ENCODE assay signal across 28 cellular contexts in the genomic region with DNA sequence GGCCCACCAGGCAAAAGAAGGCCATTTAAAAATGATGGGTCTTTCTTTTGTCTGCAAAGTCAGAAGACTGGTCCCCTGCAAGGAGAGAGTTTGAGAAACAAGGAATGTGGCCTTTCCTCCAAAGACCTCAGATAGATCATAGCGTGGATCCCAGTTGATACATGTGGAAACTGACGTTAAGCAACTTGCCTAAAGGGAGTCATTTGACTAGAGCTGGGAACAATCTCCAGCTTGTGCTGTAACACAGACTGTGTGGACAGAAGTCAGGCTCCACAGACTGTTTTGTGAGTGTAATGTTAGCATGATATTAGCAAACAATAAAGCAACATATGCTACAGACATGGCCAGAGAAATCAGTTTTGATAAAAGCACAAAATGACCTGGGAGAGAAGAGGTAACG.
DNase-seq lines count a peak whose midpoint lies in the region; ATAC-seq, FAIRE-seq and TF ChIP-seq lines count a peak whose summit lies in the region.
"Had no signal": no experiment of that assay in that cellular context is flagged by ENCODE, and none has a peak within 500 bp of the region (broad histone marks: within the 10 kb centered on the region; RNA-seq: fewer than 3 reads in every experiment).

No MANE protein-coding gene starts in this region.

- H3K4me2 ChIP-seq in GM12878 (ENCODE audit: control insufficient read depth, insufficient read depth) (0 out of 2 replicates have a peak overlapping the region, but pooled peaks have one; percentile 7), mesendoderm (ENCODE audit: low read length) (no peak overlapping the region)
- H3K4me2 ChIP-seq: BLaER1 treated with 17β-estradiol and CSF1 and Interleukin-3, amounts not matched to agents 10 nM and 100 nM had no signal

- H3K79me1 ChIP-seq in mesendoderm (ENCODE audit: low read length), result no peaks in the 10 kb centered on the region

- no peak overlapping the region for H3K23ac ChIP-seq in mesendoderm (ENCODE audit: low read length)

- H3K4ac ChIP-seq in mesendoderm (ENCODE audit: low read depth, low read length), result no peak overlapping the region

- intact Hi-C loops in GM12878 (cut with micrococcal nuclease; ENCODE audit: unreplicated experiment), result loop anchor here (1.0 kb wide), 1 partner anchor 41 kb away; no protein-coding TSS in a partner anchor
- intact Hi-C loops in tibial artery (cut with DNase I; ENCODE audit: low total_unique reads), result no loop called here

- SMC1A ChIA-PET in GM12878 (lab: Charles Lee; ENCODE audit: uncharacterized antibody, unreplicated experiment), result interaction anchor here (0.9 to 1.8 kb wide), 6 partner anchors 13 to 140 kb away, joined by 3 to 6 read pairs (median 4); partner anchors contain the start of gene CITED2

- H3K27ac ChIP-seq in GM12878 (ENCODE audit: control insufficient read depth, insufficient read depth), result no peak overlapping the region
- H3K27ac ChIP-seq in mesendoderm (ENCODE audit: low read depth, low read length), result peak overlapping the region; percentile 1
- no peak overlapping the region for H3K27ac ChIP-seq in tibial artery
- no peak overlapping the region for H3K27ac ChIP-seq in tibial nerve
- H3K27ac ChIP-seq: BLaER1 treated with 17β-estradiol and CSF1 and Interleukin-3, amounts not matched to agents 10 nM and 100 nM; heart left ventricle; pancreas; right atrium auricular region; RWPE1; WERI-Rb-1 had no signal

- no peak for FAIRE-seq in GM12878 (lab: Jason Lieb, UNC)
- FAIRE-seq: endothelial cell of umbilical vein, HTR-8/SVneo, pancreas had no signal

- DNase-seq in GM12878 (ENCODE audit: low read depth, low spot score), result no peak
- peak; percentile 55 for DNase-seq in mesendoderm
- DNase-seq in iPS-NIHi7 (ENCODE audit: extremely low spot score), result no peak
- no peak for DNase-seq in tibial artery
- DNase-seq in tibial nerve (ENCODE audit: low spot score in 2 of 2), result no peak
- DNase-seq: activated CD4-positive, alpha-beta T cell treated with anti-CD3 and anti-CD28 coated beads, Interleukin-2, amount 50 U/mL, for 1 hour; activated effector memory CD4-positive, alpha-beta T cell treated with Interleukin-2 at 50 U/mL for 16 hours; cerebellar nuclear complex; DMS79 treated with DMSO at 0.1 percent for 48 hours; heart left ventricle; Karpas-422; left colon; natural killer cell; NCI-H1436 treated with DMSO at 0.1 percent for 48 hours; NCI-H2107; pancreas; stimulated activated CD4-positive, alpha-beta T cell treated with anti-CD3 and anti-CD28 coated beads, Interleukin-4, amount 100 ng/mL, for 4 hours; stimulated activated naive CD4-positive, alpha-beta T cell treated with Interleukin-2 at 50 U/mL for 16 hours; T-helper 9 cell; WERI-Rb-1 had no signal

- H3K9me3 ChIP-seq in GM12878 (replicated peaks; ENCODE audit: control insufficient read depth, insufficient read depth, low read length), result no peaks in the 10 kb centered on the region
- H3K9me3 ChIP-seq in tibial artery, result no peaks in the 10 kb centered on the region
- H3K9me3 ChIP-seq in tibial nerve, result no peaks in the 10 kb centered on the region
- H3K9me3 ChIP-seq: BLaER1 treated with 17β-estradiol and CSF1 and Interleukin-3, amounts not matched to agents 10 nM and 100 nM; heart left ventricle; pancreas; right atrium auricular region had no signal

- TF ChIP-seq CTCF in GM12878 (IDR thresholded peaks at IDR 0.05 in 2 of 3, conservative IDR thresholded peaks at IDR 0.05 in 1 of 3; ENCODE audit: control insufficient read depth in 2 of 3, extremely low read depth in 1 of 3, insufficient read depth in 1 of 3, low read depth in 3 of 3, low read length in 3 of 3) (no peak), tibial artery (IDR thresholded peaks at IDR 0.05) (no peak), tibial nerve (IDR thresholded peaks at IDR 0.05) (no peak)

- peak overlapping the region; percentile 61 for H3K18ac ChIP-seq in mesendoderm (ENCODE audit: low read length)

- POLR2A ChIA-PET in GM12878 (lab: Charles Lee), result no interaction called here

- H2BK120ac ChIP-seq in mesendoderm (ENCODE audit: low read depth, low read length), result no peak overlapping the region

- RAD21 ChIA-PET in GM12878 (lab: Charles Lee; ENCODE audit: unreplicated experiment), result interaction anchor here (0.6 to 1.6 kb wide), 4 partner anchors 41 to 142 kb away, joined by 3 to 9 read pairs (median 6); no protein-coding TSS in a partner anchor

- H4K8ac ChIP-seq in mesendoderm (ENCODE audit: low read depth, low read length), result no peak overlapping the region

- CTCF ChIA-PET in GM12878 (lab: Yijun Ruan, JAX), result interaction anchor here (1.0 kb wide), 2 partner anchors 21 to 150 kb away, joined by 3 read pairs; no protein-coding TSS in a partner anchor

- H3K27me3 ChIP-seq in GM12878 (replicated peaks in 1 of 2; ENCODE audit: control insufficient read depth in 2 of 2, insufficient read depth in 2 of 2, low read length in 1 of 2) (no peaks in the 10 kb centered on the region), mesendoderm (ENCODE audit: insufficient read depth, low read length, poor library complexity) (no peaks in the 10 kb centered on the region), tibial artery (no peaks in the 10 kb centered on the region), tibial nerve (no peaks in the 10 kb centered on the region)
- H3K27me3 ChIP-seq: BLaER1 treated with 17β-estradiol and CSF1 and Interleukin-3, amounts not matched to agents 10 nM and 100 nM; heart left ventricle; pancreas; right atrium auricular region had no signal

- peak overlapping the region; percentile 65 for H2AFZ ChIP-seq in GM12878 (ENCODE audit: control insufficient read depth, low read depth, low read length)

- TF ChIP-seq EP300 in GM12878 (IDR thresholded peaks at IDR 0.05; ENCODE audit: borderline replicate concordance in 1 of 2, control insufficient read depth in 1 of 2, low read depth in 2 of 2, low read length in 2 of 2) (no peak), tibial nerve (IDR thresholded peaks at IDR 0.05) (peak in 1 of 2 donors; percentile 29)

- peak overlapping the region; percentile 19 for H2BK5ac ChIP-seq in mesendoderm (ENCODE audit: low read length)

- no peaks in the 10 kb centered on the region for H3K36me3 ChIP-seq in GM12878 (ENCODE audit: control insufficient read depth in 2 of 2, insufficient read depth in 2 of 2, low read length in 1 of 2)
- no peaks in the 10 kb centered on the region for H3K36me3 ChIP-seq in mesendoderm (ENCODE audit: control insufficient read depth, insufficient read depth, low read length)
- no peaks in the 10 kb centered on the region for H3K36me3 ChIP-seq in tibial artery
- H3K36me3 ChIP-seq in tibial nerve, result no peaks in the 10 kb centered on the region
- H3K36me3 ChIP-seq: BLaER1 treated with 17β-estradiol and CSF1 and Interleukin-3, amounts not matched to agents 10 nM and 100 nM; heart left ventricle; pancreas; right atrium auricular region; WERI-Rb-1 had no signal

- no peaks in the 10 kb centered on the region for H4K20me1 ChIP-seq in GM12878 (ENCODE audit: control insufficient read depth, insufficient read depth)
- H4K20me1 ChIP-seq: BLaER1 treated with 17β-estradiol and CSF1 and Interleukin-3, amounts not matched to agents 10 nM and 100 nM had no signal

- no peak overlapping the region for H2AK5ac ChIP-seq in mesendoderm (ENCODE audit: low read length)

- peak overlapping the region; percentile 47 for H3K56ac ChIP-seq in mesendoderm (ENCODE audit: low read length)

- 31% methylated on average over 3 of the region's 3 CpGs for WGBS in GM12878 (ENCODE audit: insufficient coverage, insufficient replicate concordance, low lambda C conversion rate, missing lambda C conversion rate)
- no CpG with 5 or more reads among the region's 3 CpGs for WGBS in mesendoderm (ENCODE audit: extremely low coverage, insufficient coverage, low lambda C conversion rate)
- 67 to 76% methylated on average over 3 of the region's 3 CpGs for WGBS in tibial nerve, 2 donors

- in situ Hi-C loops in GM12878 (cut with MboI), result no loop called here

- no TSS peak for BruUV-seq in GM12878 (replicated peaks; lab: Mats Ljungman, UMichigan)

- TF ChIP-seq RAD21 in GM12878 (IDR thresholded peaks at IDR 0.05; ENCODE audit: insufficient read depth, low read depth, low read length), result no peak

- H4K5ac ChIP-seq in mesendoderm (ENCODE audit: low read length), result no peak overlapping the region

- H3K79me2 ChIP-seq in GM12878 (ENCODE audit: control insufficient read depth, insufficient read depth, low read length) (no peaks in the 10 kb centered on the region), mesendoderm (ENCODE audit: control insufficient read depth, insufficient read depth, low read length) (no peaks in the 10 kb centered on the region)

- no peak overlapping the region for H2BK15ac ChIP-seq in mesendoderm (replicated peaks; ENCODE audit: low read depth)

- ATAC-seq in GM18867 (IDR thresholded peaks at IDR 0.05; ENCODE audit: unreplicated experiment) (peak; percentile 26), HG03442 (IDR thresholded peaks at IDR 0.05; ENCODE audit: unreplicated experiment) (peak; percentile 23), GM12878 (peak; percentile 22; the same call in 2 of the 3 replicates), HG03135 (IDR thresholded peaks at IDR 0.05; ENCODE audit: unreplicated experiment) (no peak)
- ATAC-seq: heart left ventricle, left colon, natural killer cell had no signal

- TF ChIP-seq POLR2A in GM12878 (IDR thresholded peaks at IDR 0.05; ENCODE audit: low read depth, low read length), result no peak
- no peak for TF ChIP-seq POLR2A in tibial nerve (IDR thresholded peaks at IDR 0.05)

- H3K4me3 ChIP-seq in GM12878, result no peak overlapping the region
- H3K4me3 ChIP-seq in mesendoderm (ENCODE audit: low read length), result no peak overlapping the region
- no peak overlapping the region for H3K4me3 ChIP-seq in tibial artery
- H3K4me3 ChIP-seq in tibial nerve, result no peak overlapping the region
- H3K4me3 ChIP-seq: BLaER1 treated with 17β-estradiol and CSF1 and Interleukin-3, amounts not matched to agents 10 nM and 100 nM; heart left ventricle; pancreas; right atrium auricular region had no signal

- H3K4me1 ChIP-seq in GM12878 (ENCODE audit: control insufficient read depth, insufficient read depth, low read length), result no peaks in the 10 kb centered on the region
- peaks cover 12% of the 10 kb centered on the region for H3K4me1 ChIP-seq in mesendoderm (ENCODE audit: control insufficient read depth, low read depth, low read length)
- peaks cover 0 to 6% (median 0%) of the 10 kb centered on the region in 4 donors for H3K4me1 ChIP-seq in tibial artery
- H3K4me1 ChIP-seq in tibial nerve, result no peaks in the 10 kb centered on the region
- H3K4me1 ChIP-seq: BLaER1 treated with 17β-estradiol and CSF1 and Interleukin-3, amounts not matched to agents 10 nM and 100 nM; pancreas; right atrium auricular region had no signal

- no peak overlapping the region for H3K9ac ChIP-seq in GM12878 (ENCODE audit: control insufficient read depth, insufficient read depth, low read length)
- peak overlapping the region; percentile 31 for H3K9ac ChIP-seq in mesendoderm (ENCODE audit: low read length)
- H3K9ac ChIP-seq: BLaER1 treated with 17β-estradiol and CSF1 and Interleukin-3, amounts not matched to agents 10 nM and 100 nM had no signal

TF ChIP-seq in GM12878, 131 proteins besides CTCF, POLR2A, EP300 and RAD21 (continues in another document):
- TF ChIP-seq NRF1 (conservative IDR thresholded peaks at IDR 0.05; ENCODE audit: low read depth, low read length), result no peak
- no peak for TF ChIP-seq EZH2 (IDR thresholded peaks at IDR 0.05; ENCODE audit: borderline replicate concordance, control insufficient read depth, low read depth, low read length)
- no peak for TF ChIP-seq SIX5 (IDR thresholded peaks at IDR 0.05; ENCODE audit: low read depth, low read length, severe bottlenecking)
- TF ChIP-seq SUZ12 (IDR thresholded peaks at IDR 0.05; ENCODE audit: unreplicated experiment), result no peak
